Comparison of ENCODE assay signal across 16 cellular contexts in genomic region chr20:51424270-51425041, GRCh38.
A peak's percentile ranks its signal among the peaks of the same experiment; 100 is the strongest.
DNase-seq lines count a peak whose midpoint lies in the region; ATAC-seq and TF ChIP-seq lines count a peak whose summit lies in the region.
"Had no signal": no experiment of that assay in that cellular context is flagged by ENCODE, and none has a peak within 500 bp of the region (broad histone marks: within the 10 kb centered on the region; RNA-seq: fewer than 3 reads in every experiment).

No MANE protein-coding gene starts in this region.

- TF ChIP-seq CTCF in spleen (IDR thresholded peaks at IDR 0.05 in 8 of 11, conservative IDR thresholded peaks at IDR 0.05 in 3 of 11) (no peak), ascending aorta (IDR thresholded peaks at IDR 0.05) (no peak)

- peak overlapping the region; percentile 42 for H3K27ac ChIP-seq in HUES48 (ENCODE audit: low read depth, low read length)
- peak overlapping the region; percentile 22 to 80 (median 64) for H3K27ac ChIP-seq in spleen
- no peak overlapping the region for H3K27ac ChIP-seq in ascending aorta
- H3K27ac ChIP-seq: WERI-Rb-1 had no signal

- no peak for TF ChIP-seq POLR2A in spleen (IDR thresholded peaks at IDR 0.05)

- H3K27me3 ChIP-seq in HUES48 (ENCODE audit: control insufficient read depth, insufficient read depth, low read length) (no peaks in the 10 kb centered on the region), spleen (replicated peaks in 1 of 7) (no peaks in the 10 kb centered on the region), ascending aorta (no peaks in the 10 kb centered on the region)

- intact Hi-C loops in spleen (cut with DNase I; ENCODE audit: low total_unique reads) (no loop called here), ascending aorta (cut with DNase I) (no loop called here)

- H3K9ac ChIP-seq in HUES48 (ENCODE audit: low read depth, low read length) = no peak overlapping the region

- peak overlapping the region; percentile 88 for H3K4me3 Mint-ChIP-seq in T-helper 17 cell

- H3K27me3 Mint-ChIP-seq in T-helper 17 cell = no peaks in the 10 kb centered on the region

- DNase-seq in T-helper 17 cell (no peak), amniotic epithelial cell (ENCODE audit: low read depth) (peak; percentile 41), spleen (peak; percentile 68), NCI-H1105 treated with DMSO at 0.1 percent for 48 hours (lab: John Stamatoyannopoulos, UW) (no peak), ascending aorta (ENCODE audit: low spot score in 2 of 2) (no peak)
- DNase-seq: COR-L47; effector CD4-positive, alpha-beta T cell; glutamatergic neuron; GOT3; IMR-90; left ventricle myocardium superior; NCI-H146; NCI-H526 treated with DMSO at 0.1 percent for 48 hours; WERI-Rb-1 had no signal

- peaks cover 48% of the 10 kb centered on the region for H3K4me1 Mint-ChIP-seq in T-helper 17 cell

- peaks cover 7% of the 10 kb centered on the region for H3K36me3 Mint-ChIP-seq in T-helper 17 cell (ENCODE audit: low read depth)

- 67 to 76% (median 72%) methylated on average over 15 of the region's 15 CpGs for WGBS in spleen, 5 donors

- H3K9me3 ChIP-seq in HUES48 (ENCODE audit: control insufficient read depth, insufficient read depth, low read length) (no peaks in the 10 kb centered on the region), T-helper 17 cell (ENCODE audit: control insufficient read depth, low read length, poor library complexity, severe bottlenecking) (no peaks in the 10 kb centered on the region), spleen (no peaks in the 10 kb centered on the region), ascending aorta (no peaks in the 10 kb centered on the region)

- H3K36me3 ChIP-seq in HUES48 (ENCODE audit: control insufficient read depth, insufficient read depth, low read length) (no peaks in the 10 kb centered on the region), spleen (peaks cover 0 to 58% (median 14%) of the 10 kb centered on the region in 6 donors), ascending aorta (no peaks in the 10 kb centered on the region)
- H3K36me3 ChIP-seq: WERI-Rb-1 had no signal

- H3K4me3 ChIP-seq in HUES48 (ENCODE audit: low read depth, low read length) = no peak overlapping the region
- H3K4me3 ChIP-seq in spleen = no peak overlapping the region
- no peak overlapping the region for H3K4me3 ChIP-seq in ascending aorta

- H3K4me1 ChIP-seq in HUES48 (ENCODE audit: control insufficient read depth, insufficient read depth, low read length) = peaks cover 21% of the 10 kb centered on the region
- H3K4me1 ChIP-seq in spleen = peaks cover 6 to 83% (median 53%) of the 10 kb centered on the region in 6 donors
- H3K4me1 ChIP-seq in ascending aorta = peaks cover 5 to 14% of the 10 kb centered on the region in 2 donors

- ATAC-seq in T-helper 17 cell = peak; percentile 53
- no peak for ATAC-seq in HG03354 (IDR thresholded peaks at IDR 0.05; ENCODE audit: poor library complexity, severe bottlenecking, unreplicated experiment)
- ATAC-seq: left ventricle myocardium superior had no signal

- peak overlapping the region; percentile 100 for H3K27ac Mint-ChIP-seq in T-helper 17 cell

Comparison
In these comparisons a context has a peak if more than half of its experiments do, and no peak if none do; other contexts are left out.
1. H3K27ac ChIP-seq: peak in HUES48 (single experiment) and spleen (8 of 8); none in ascending aorta (0 of 2).
2. DNase-seq: peak in amniotic epithelial cell (single experiment) and spleen (single experiment); none in T-helper 17 cell (0 of 3), NCI-H1105 treated with DMSO at 0.1 percent for 48 hours (single experiment) and ascending aorta (0 of 2).